ENCODE assay signal across 21 cellular contexts in the genomic region with DNA sequence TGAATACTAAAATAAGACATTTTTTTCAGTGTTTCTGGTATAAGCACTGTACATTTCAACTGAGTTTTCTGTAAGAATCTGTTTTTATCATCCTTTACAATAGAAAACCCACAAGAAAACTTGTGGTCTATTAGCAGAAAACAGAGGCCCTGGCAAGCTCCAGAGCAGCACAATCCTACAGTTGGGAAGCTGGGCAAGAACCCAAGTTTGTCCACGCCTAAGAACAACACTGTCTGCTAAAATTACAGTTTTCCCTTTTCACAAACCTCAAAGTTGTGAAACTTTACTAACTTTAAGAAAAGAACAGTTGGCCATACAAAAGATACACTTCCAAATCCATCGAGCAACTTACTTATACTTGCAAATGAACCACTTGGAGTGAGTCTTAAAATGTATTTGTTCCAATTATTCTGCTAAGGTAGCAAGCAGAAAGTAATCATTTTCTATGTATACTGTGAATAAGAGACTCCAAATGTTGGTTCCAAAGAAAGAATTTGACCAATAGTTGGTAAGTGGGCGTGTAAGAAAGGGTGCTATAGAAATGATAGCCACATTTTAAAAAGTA.
DNase-seq lines count a peak whose midpoint lies in the region; ATAC-seq and TF ChIP-seq lines count a peak whose summit lies in the region.
"Had no signal": no experiment of that assay in that cellular context is flagged by ENCODE, and none has a peak within 500 bp of the region (broad histone marks: within the 10 kb centered on the region; RNA-seq: fewer than 3 reads in every experiment).

No MANE protein-coding gene starts in this region.

- 71% methylated on average over 1 of the region's 3 CpGs; no CpG with 5 or more reads in 1 of the 2 experiments for WGBS in IMR-90 (ENCODE audit: extremely low coverage in 2 of 2, insufficient read length in 1 of 2), 2 experiments
- 67% methylated on average over 3 of the region's 3 CpGs for WGBS in suprapubic skin

- no peaks in the 10 kb centered on the region for H3K79me1 ChIP-seq in IMR-90 (ENCODE audit: low read depth in 1 of 2, low read length in 2 of 2)

- no peak for TF ChIP-seq RAD21 in IMR-90 (IDR thresholded peaks at IDR 0.05; ENCODE audit: low read length)

- H3K4me2 ChIP-seq in IMR-90 (ENCODE audit: low read depth, low read length) = no peak overlapping the region

- BruUV-seq in IMR-90 (replicated peaks; lab: Mats Ljungman, UMichigan) = no TSS peak

- in situ Hi-C loops in IMR-90 (cut with MboI; ENCODE audit: low sequenced_read_pairs) = no loop called here

- no peak overlapping the region for H2AK9ac ChIP-seq in IMR-90 (replicated peaks; ENCODE audit: low read depth, low read length, poor library complexity)

- H3K9me1 ChIP-seq in IMR-90 (ENCODE audit: insufficient read depth, low read length) = no peaks in the 10 kb centered on the region

- no peak for TF ChIP-seq CTCF in IMR-90 (conservative IDR thresholded peaks at IDR 0.05; ENCODE audit: low read depth, low read length)
- no peak for TF ChIP-seq CTCF in GM20000 (IDR thresholded peaks at IDR 0.05; ENCODE audit: extremely low read depth, missing control alignments)
- no peak for TF ChIP-seq CTCF in suprapubic skin (IDR thresholded peaks at IDR 0.05)

- TF ChIP-seq POLR2A in IMR-90 (IDR thresholded peaks at IDR 0.05; ENCODE audit: low read depth, low read length) = no peak
- no peak for TF ChIP-seq POLR2A in suprapubic skin (IDR thresholded peaks at IDR 0.05)

- H2BK15ac ChIP-seq in IMR-90 (ENCODE audit: low read depth, low read length) = no peak overlapping the region

- no peak overlapping the region for H3K14ac ChIP-seq in IMR-90 (replicated peaks; ENCODE audit: low read depth, low read length)

- no peak overlapping the region for H2BK20ac ChIP-seq in IMR-90 (ENCODE audit: low read depth, low read length)

- no peak overlapping the region for H2AK5ac ChIP-seq in IMR-90 (ENCODE audit: low read depth, low read length)

- no peak overlapping the region for H4K5ac ChIP-seq in IMR-90 (ENCODE audit: low read depth, low read length)

- TF ChIP-seq EP300 in suprapubic skin (IDR thresholded peaks at IDR 0.05) = no peak

- H3K4ac ChIP-seq in IMR-90 (ENCODE audit: low read depth, low read length) = no peak overlapping the region

- H3K36me3 ChIP-seq in IMR-90 (ENCODE audit: control insufficient read depth, insufficient read depth, low read length) (no peaks in the 10 kb centered on the region), suprapubic skin (no peaks in the 10 kb centered on the region)
- H3K36me3 ChIP-seq: lower lobe of right lung, SJSA1 had no signal

- H2BK5ac ChIP-seq in IMR-90 (ENCODE audit: low read depth, low read length, poor library complexity, severe bottlenecking) = no peak overlapping the region

- CTCF ChIA-PET in IMR-90 (lab: Yijun Ruan, JAX) = interaction anchor here (0.6 kb wide), 1 partner anchor 12 kb away, joined by 3 read pairs; no protein-coding TSS in a partner anchor

- H3K9ac ChIP-seq in IMR-90 (ENCODE audit: low read depth, low read length) = no peak overlapping the region

- POLR2A ChIA-PET in IMR-90 (lab: Charles Lee; ENCODE audit: unreplicated experiment) = no interaction called here

- H3K27me3 ChIP-seq in IMR-90 (ENCODE audit: control insufficient read depth, insufficient read depth, low read length) (no peaks in the 10 kb centered on the region), suprapubic skin (no peaks in the 10 kb centered on the region)
- H3K27me3 ChIP-seq: SJSA1 had no signal

- dilution Hi-C loops in IMR-90 (cut with HindIII; ENCODE audit: low sequenced_read_pairs, unreplicated experiment) = no loop called here

- no peaks in the 10 kb centered on the region for H3K4me1 ChIP-seq in IMR-90 (ENCODE audit: control insufficient read depth, insufficient read depth, low read length)
- H3K4me1 ChIP-seq in suprapubic skin = no peaks in the 10 kb centered on the region
- H3K4me1 ChIP-seq: lower lobe of right lung, SJSA1 had no signal

- ATAC-seq in IMR-90 (ENCODE audit: low read depth) = no peak
- ATAC-seq: activated naive CD4-positive, alpha-beta T cell treated with anti-CD3 and anti-CD28 coated beads, Interleukin-2, amount 50 U/mL, for 72 hours; activated T-cell treated with anti-CD3 and anti-CD28 coated beads, Interleukin-2, amount 50 U/mL, for 72 hours; naive thymus-derived CD8-positive, alpha-beta T cell; WTC11 had no signal

- no peak overlapping the region for H3K23ac ChIP-seq in IMR-90 (ENCODE audit: low read depth, low read length)

- H4K20me1 ChIP-seq in IMR-90 (ENCODE audit: insufficient read depth, low read length) = no peaks in the 10 kb centered on the region

- H2BK120ac ChIP-seq in IMR-90 (ENCODE audit: low read depth, low read length) = no peak overlapping the region

- H3K27ac ChIP-seq in IMR-90 (ENCODE audit: insufficient read depth, low read length) = no peak overlapping the region
- H3K27ac ChIP-seq in suprapubic skin = no peak overlapping the region
- H3K27ac ChIP-seq: epithelial cell of prostate, lower lobe of right lung, SJSA1 had no signal

- H3K56ac ChIP-seq in IMR-90 (ENCODE audit: extremely low read depth, insufficient read depth, low read length) = no peak overlapping the region

- DNase-seq in AG08396 (ENCODE audit: low spot score) (peak; percentile 13), IMR-90 (peak; percentile 23), fibroblast of gingiva (ENCODE audit: low read depth) (peak; percentile 95), occipital lobe (lab: John Stamatoyannopoulos, UW) (peak; percentile 16), GM20000 (ENCODE audit: low spot score) (no peak), NCI-H82 treated with DMSO at 0.1 percent for 48 hours (lab: John Stamatoyannopoulos, UW; ENCODE audit: unreplicated experiment) (no peak), suprapubic skin (ENCODE audit: low spot score in 2 of 2) (no peak)
- DNase-seq in activated CD4-positive, alpha-beta T cell treated with anti-CD3 and anti-CD28 coated beads for 1 hour = no peak
- DNase-seq: ACHN; activated T-cell treated with anti-CD3 and anti-CD28 coated beads, Interleukin-2, amount 50 U/mL, for 72 hours; EL; Karpas-422; lower lobe of right lung; naive thymus-derived CD8-positive, alpha-beta T cell; NCI-H1436; NCI-H2171 treated with DMSO at 0.1 percent for 48 hours; NCI-H748 treated with DMSO at 0.1 percent for 48 hours had no signal

- no peak overlapping the region for H2AFZ ChIP-seq in IMR-90 (replicated peaks; ENCODE audit: low read length, poor library complexity)

- no peaks in the 10 kb centered on the region for H3K9me3 ChIP-seq in IMR-90 (ENCODE audit: control insufficient read depth, insufficient read depth, low read length)
- H3K9me3 ChIP-seq in suprapubic skin = no peaks in the 10 kb centered on the region
- H3K9me3 ChIP-seq: lower lobe of right lung, SJSA1 had no signal

- no peak overlapping the region for H3K18ac ChIP-seq in IMR-90 (ENCODE audit: low read depth, low read length)

- no peak overlapping the region for H4K8ac ChIP-seq in IMR-90 (ENCODE audit: low read depth in 2 of 2, low read length in 2 of 2)

- no peak overlapping the region for H3K4me3 ChIP-seq in IMR-90 (ENCODE audit: insufficient read depth, low read depth, low read length)
- no peak overlapping the region for H3K4me3 ChIP-seq in suprapubic skin
- H3K4me3 ChIP-seq: lower lobe of right lung, SJSA1 had no signal

- intact Hi-C loops in IMR-90 (cut with micrococcal nuclease) = no loop called here

- H4K91ac ChIP-seq in IMR-90 (ENCODE audit: insufficient read depth, low read depth, low read length) = no peak overlapping the region

TF ChIP-seq in IMR-90, 13 proteins besides CTCF, POLR2A, EP300 and RAD21:
- TF ChIP-seq RFX5 (IDR thresholded peaks at IDR 0.05; ENCODE audit: low read depth, low read length) = no peak
- no peak for TF ChIP-seq MXI1 (IDR thresholded peaks at IDR 0.05; ENCODE audit: borderline replicate concordance, low read depth, low read length)
- TF ChIP-seq RCOR1 (IDR thresholded peaks at IDR 0.05; ENCODE audit: insufficient replicate concordance, low read length) = no peak
- no peak for TF ChIP-seq CHD1 (IDR thresholded peaks at IDR 0.05; ENCODE audit: low read depth, low read length)
- TF ChIP-seq NFE2L2 (IDR thresholded peaks at IDR 0.05; ENCODE audit: low read depth, low read length) = no peak
- TF ChIP-seq SMC3 (IDR thresholded peaks at IDR 0.05; ENCODE audit: low read depth, low read length) = no peak
- no peak for TF ChIP-seq ELK1 (IDR thresholded peaks at IDR 0.05; ENCODE audit: borderline replicate concordance, low read depth, low read length)
- no peak for TF ChIP-seq CEBPB (IDR thresholded peaks at IDR 0.05; ENCODE audit: low read depth, low read length)
- TF ChIP-seq MAZ (IDR thresholded peaks at IDR 0.05; ENCODE audit: borderline replicate concordance, low read depth, low read length) = no peak
- no peak for TF ChIP-seq FOS (IDR thresholded peaks at IDR 0.05; ENCODE audit: low read depth, low read length)
- no peak for TF ChIP-seq MAFK (IDR thresholded peaks at IDR 0.05; ENCODE audit: low read depth, low read length)
- no peak for TF ChIP-seq USF2 (IDR thresholded peaks at IDR 0.05; ENCODE audit: low read depth, low read length)
- TF ChIP-seq BHLHE40 (IDR thresholded peaks at IDR 0.05; ENCODE audit: low read depth, low read length) = no peak

Comparison
In these comparisons a context has a peak if more than half of its experiments do, and no peak if none do; other contexts are left out.
1. DNase-seq: peak in AG08396 (single experiment), IMR-90 (single experiment), fibroblast of gingiva (single experiment) and occipital lobe (single experiment); none in GM20000 (single experiment), NCI-H82 treated with DMSO at 0.1 percent for 48 hours (single experiment), suprapubic skin (0 of 2) and activated CD4-positive, alpha-beta T cell treated with anti-CD3 and anti-CD28 coated beads for 1 hour (single experiment).